ENCODE assay signal across 8 cellular contexts in genomic region chr11:20387262-20388095, GRCh38. TPM values are rescaled to one million over a fixed set of nuclear protein-coding genes. Genes with fewer than 3 reads are reported as not detected.
A peak's percentile ranks its signal among the peaks of the same experiment; 100 is the strongest.
DNase-seq lines count a peak whose midpoint lies in the region; ATAC-seq and TF ChIP-seq lines count a peak whose summit lies in the region.

TSS of gene PRMT3 (plus strand) at chr11:20387716. CDS start at chr11:20387747, 31 bp downstream.

- peak; percentile 97 for TF ChIP-seq CTCF in Calu3 (IDR thresholded peaks at IDR 0.05; ENCODE audit: unreplicated experiment)

- peak within 1 kb of the TSS; percentile 57 for H2BK5ac ChIP-seq in mesenchymal stem cell (ENCODE audit: low read depth, low read length, poor library complexity, severe bottlenecking)

- BruUV-seq in Calu3 (replicated peaks; lab: Mats Ljungman, UMichigan): no TSS peak

- H3K27me3 ChIP-seq in HUES48 (ENCODE audit: control insufficient read depth, insufficient read depth, low read length) (no peaks in the 10 kb centered on the region), mesenchymal stem cell (ENCODE audit: control insufficient read depth in 1 of 2, insufficient read depth in 1 of 2, low read length in 2 of 2) (no peaks in the 10 kb centered on the region)

- peak within 1 kb of the TSS; percentile 89 for H2AFZ ChIP-seq in mesenchymal stem cell (ENCODE audit: low read depth, low read length)

- H3K4ac ChIP-seq in mesenchymal stem cell (ENCODE audit: low read depth in 1 of 2, low read length in 2 of 2): peak within 1 kb of the TSS in 1 of 2 experiments; percentile 81

- WGBS in mesenchymal stem cell: under 1% methylated on average over 69 of the region's 96 CpGs

- H3K27me3 Mint-ChIP-seq in Calu3 (ENCODE audit: unreplicated experiment): no peaks in the 10 kb centered on the region
- no peaks in the 10 kb centered on the region for H3K27me3 Mint-ChIP-seq in effector memory CD8-positive, alpha-beta T cell

- peak within 1 kb of the TSS; percentile 95 to 98 for H3K18ac ChIP-seq in mesenchymal stem cell (ENCODE audit: low read depth in 1 of 2, low read length in 2 of 2)

- no peaks in the 10 kb centered on the region for H3K4me1 Mint-ChIP-seq in Calu3 (ENCODE audit: low read depth, unreplicated experiment)
- H3K4me1 Mint-ChIP-seq in effector memory CD8-positive, alpha-beta T cell (ENCODE audit: low read depth in 2 of 2): peaks cover 22 to 23% of the 10 kb centered on the region in 2 donors

- intact Hi-C loops in Calu3 (cut with micrococcal nuclease; ENCODE audit: unreplicated experiment): no loop called here

- H3K9ac ChIP-seq in HUES48 (ENCODE audit: low read depth, low read length) (peak within 1 kb of the TSS; percentile 92), mesenchymal stem cell (ENCODE audit: low read length) (peak within 1 kb of the TSS; percentile 99)

- CTCF ChIA-PET in Calu3 (lab: Charles Lee): no interaction called here

- H3K36me3 Mint-ChIP-seq in Calu3 (ENCODE audit: insufficient read depth, unreplicated experiment): peaks cover 37% of the 10 kb centered on the region
- H3K36me3 Mint-ChIP-seq in effector memory CD8-positive, alpha-beta T cell (ENCODE audit: insufficient read depth): peaks cover 26% of the 10 kb centered on the region

- H3K4me2 ChIP-seq in mesenchymal stem cell (ENCODE audit: low read length, poor library complexity, severe bottlenecking): peak within 1 kb of the TSS; percentile 95

- H2AK5ac ChIP-seq in mesenchymal stem cell (ENCODE audit: low read length, severe bottlenecking): no peak within 1 kb of the TSS

- H3K36me3 ChIP-seq in HUES48 (ENCODE audit: control insufficient read depth, insufficient read depth, low read length) (peaks cover 19% of the 10 kb centered on the region), mesenchymal stem cell (ENCODE audit: control insufficient read depth in 1 of 2, insufficient read depth in 2 of 2, low read depth in 1 of 2, low read length in 2 of 2) (peaks cover 0 to 28% of the 10 kb centered on the region in 2 experiments)

- ATAC-seq in GM21423 (IDR thresholded peaks at IDR 0.05; ENCODE audit: unreplicated experiment): peak; percentile 84
- ATAC-seq in effector memory CD8-positive, alpha-beta T cell (replicated peaks): peak; percentile 84

- peak within 1 kb of the TSS; percentile 98 for H4K8ac ChIP-seq in mesenchymal stem cell (ENCODE audit: low read length)

- peak within 1 kb of the TSS; percentile 96 for H3K4me3 ChIP-seq in HUES48 (ENCODE audit: low read depth, low read length)
- peak within 1 kb of the TSS; percentile 84 to 94 for H3K4me3 ChIP-seq in mesenchymal stem cell (ENCODE audit: insufficient read depth in 1 of 2, low read depth in 1 of 2, low read length in 2 of 2)

- H2BK120ac ChIP-seq in mesenchymal stem cell (ENCODE audit: low read depth, low read length): peak within 1 kb of the TSS; percentile 7

- H3K14ac ChIP-seq in mesenchymal stem cell (ENCODE audit: low read length in 2 of 2): peak within 1 kb of the TSS in 1 of 2 experiments; percentile 92

- peak within 1 kb of the TSS; percentile 94 for H2BK15ac ChIP-seq in mesenchymal stem cell (ENCODE audit: low read depth, poor library complexity, severe bottlenecking)

- peak within 1 kb of the TSS in 1 of 2 experiments; percentile 65 for H3K23ac ChIP-seq in mesenchymal stem cell (ENCODE audit: low read length in 2 of 2)

- H3K4me3 Mint-ChIP-seq in Calu3 (ENCODE audit: low read depth, unreplicated experiment): peak within 1 kb of the TSS; percentile 99
- H3K4me3 Mint-ChIP-seq in effector memory CD8-positive, alpha-beta T cell: peak within 1 kb of the TSS; percentile 97 to 98

- H3K9me3 ChIP-seq in HUES48 (ENCODE audit: control insufficient read depth, insufficient read depth, low read length) (no peaks in the 10 kb centered on the region), mesenchymal stem cell (ENCODE audit: control insufficient read depth, low read length) (no peaks in the 10 kb centered on the region)

- no peaks in the 10 kb centered on the region for H3K9me3 Mint-ChIP-seq in Calu3 (ENCODE audit: low read depth, unreplicated experiment)
- no peaks in the 10 kb centered on the region for H3K9me3 Mint-ChIP-seq in effector memory CD8-positive, alpha-beta T cell

- DNase-seq in Calu3 (peak; percentile 98), NOMO-1 treated with dmso at 0.1 percent for 144 hours (lab: John Stamatoyannopoulos, UW; ENCODE audit: unreplicated experiment) (peak; percentile 92), mesenchymal stem cell (peak; percentile 95)
- peak; percentile 84 to 95 (median 95) for DNase-seq in activated CD8-positive, alpha-beta memory T cell treated with anti-CD3 and anti-CD28 coated beads for 48 hours (ENCODE audit: low read depth in 2 of 3, low spot score in 2 of 3)
- DNase-seq in effector memory CD8-positive, alpha-beta T cell: peak; percentile 98 to 99 (median 98)
- DNase-seq in stimulated activated CD8-positive, alpha-beta memory T cell treated with anti-CD3 and anti-CD28 coated beads, Interleukin-12 subunit alpha, Interleukin-12 subunit beta, amount 100 ng/mL, for 24 hours (ENCODE audit: extremely low read depth): peak; percentile 94

- H2BK12ac ChIP-seq in mesenchymal stem cell (ENCODE audit: low read length in 2 of 2): peak within 1 kb of the TSS in 1 of 2 experiments; percentile 17

- peaks cover 7% of the 10 kb centered on the region for H3K79me1 ChIP-seq in mesenchymal stem cell (replicated peaks; ENCODE audit: low read length, poor library complexity, severe bottlenecking)

- peak within 1 kb of the TSS; percentile 96 for H3K27ac Mint-ChIP-seq in Calu3 (ENCODE audit: unreplicated experiment)
- H3K27ac Mint-ChIP-seq in effector memory CD8-positive, alpha-beta T cell: peak within 1 kb of the TSS; percentile 99

- H3K27ac ChIP-seq in HUES48 (ENCODE audit: low read depth, low read length): peak within 1 kb of the TSS; percentile 89
- peak within 1 kb of the TSS; percentile 81 for H3K27ac ChIP-seq in mesenchymal stem cell (ENCODE audit: low read length, poor library complexity, severe bottlenecking)

- H4K91ac ChIP-seq in mesenchymal stem cell (ENCODE audit: low read length): peak within 1 kb of the TSS; percentile 94

- H3K4me1 ChIP-seq in HUES48 (ENCODE audit: control insufficient read depth, insufficient read depth, low read length) (peaks cover 4% of the 10 kb centered on the region), mesenchymal stem cell (ENCODE audit: control insufficient read depth, insufficient read depth, low read depth, low read length) (peaks cover 2% of the 10 kb centered on the region)

RNA-seq across cellular contexts. Expression of gene PRMT3, which starts in this region (rescaled TPM):
- total RNA-seq in Calu3 (2022): 23.1 and 24.0 TPM in 2 replicates
- 7.3 TPM for polyA plus RNA-seq in mesenchymal stem cell (2013, experiment 1 of 2)
- 7.9 TPM for polyA plus RNA-seq in mesenchymal stem cell (2013, experiment 2 of 2)

Comparison
In these comparisons a context has a peak if more than half of its experiments do, and no peak if none do; other contexts are left out.
1. Peak in every context shown above with its lines: DNase-seq, ATAC-seq, H3K4me3 ChIP-seq and H3K27ac ChIP-seq.